ENCODE assay signal across 8 cellular contexts in genomic region chr6:79536969-79537747, GRCh38. TPM values are rescaled to one million over a fixed set of nuclear protein-coding genes. Genes with fewer than 3 reads are reported as not detected.
DNase-seq lines count a peak whose midpoint lies in the region; ATAC-seq and TF ChIP-seq lines count a peak whose summit lies in the region.

TSS of gene LCA5 (minus strand) at chr6:79537430. CDS start at chr6:79518894, 18,536 bp downstream.

- no peak within 1 kb of the TSS for H3K27ac Mint-ChIP-seq in activated CD4-positive, alpha-beta T cell treated with anti-CD3 and anti-CD28 coated beads for 36 hours

- H3K36me3 Mint-ChIP-seq in activated CD4-positive, alpha-beta T cell treated with anti-CD3 and anti-CD28 coated beads for 36 hours (ENCODE audit: low read depth), result no peaks in the 10 kb centered on the region

- peak; percentile 89 for DNase-seq in AG09319 (ENCODE audit: extremely low read depth, low read depth)
- DNase-seq in NCI-H226, result peak; percentile 96
- peak; percentile 90 for DNase-seq in activated CD4-positive, alpha-beta T cell treated with anti-CD3 and anti-CD28 coated beads for 36 hours
- DNase-seq in coronary artery (ENCODE audit: low spot score), result peak; percentile 97
- peak; percentile 97 for DNase-seq in kidney tubule cell (ENCODE audit: low spot score)
- peak; percentile 72 to 74 for DNase-seq in stimulated activated CD4-positive, alpha-beta T cell treated with anti-CD3 and anti-CD28 coated beads, Interleukin-15, amount 100 ng/mL, for 48 hours (ENCODE audit: low read depth in 2 of 2)

- H3K9me3 Mint-ChIP-seq in activated CD4-positive, alpha-beta T cell treated with anti-CD3 and anti-CD28 coated beads for 36 hours (ENCODE audit: low read depth), result no peaks in the 10 kb centered on the region

- H3K27ac ChIP-seq in coronary artery, result peak within 1 kb of the TSS; percentile 94 to 97

- peak within 1 kb of the TSS; percentile 92 for H3K4me3 ChIP-seq in coronary artery

- ATAC-seq in GM19023 (IDR thresholded peaks at IDR 0.05; ENCODE audit: unreplicated experiment) (peak; percentile 100), HG03159 (IDR thresholded peaks at IDR 0.05; ENCODE audit: unreplicated experiment) (peak; percentile 100)
- peak; percentile 100 for ATAC-seq in activated CD4-positive, alpha-beta T cell treated with anti-CD3 and anti-CD28 coated beads for 36 hours

- POLR2A ChIA-PET in activated CD4-positive, alpha-beta T cell treated with anti-CD3 and anti-CD28 coated beads for 36 hours (lab: Charles Lee), result interaction anchor here (0.6 kb wide), 1 partner anchor 24 kb away, joined by 4 read pairs; no protein-coding TSS in a partner anchor

- H3K4me1 Mint-ChIP-seq in activated CD4-positive, alpha-beta T cell treated with anti-CD3 and anti-CD28 coated beads for 36 hours, result no peaks in the 10 kb centered on the region

- no peak within 1 kb of the TSS for H3K4me3 Mint-ChIP-seq in activated CD4-positive, alpha-beta T cell treated with anti-CD3 and anti-CD28 coated beads for 36 hours

- H3K27me3 Mint-ChIP-seq in activated CD4-positive, alpha-beta T cell treated with anti-CD3 and anti-CD28 coated beads for 36 hours, result peaks cover 8% of the 10 kb centered on the region

- intact Hi-C loops in activated CD4-positive, alpha-beta T cell treated with anti-CD3 and anti-CD28 coated beads for 36 hours (cut with DNase I, micrococcal nuclease), result loop anchor here (1.0 to 10.0 kb wide), 8 partner anchors 303 to 670 kb away; partner anchors contain the start of genes HMGN3 (in 2 of the 2), PHIP (in 2 of the 2), TTK (in 2 of the 2) and BCKDHB (in 1 of the 2)

- TF ChIP-seq CTCF in AG09319 (IDR thresholded peaks at IDR 0.05; ENCODE audit: low read depth, low read length), result no peak
- no peak for TF ChIP-seq CTCF in coronary artery (IDR thresholded peaks at IDR 0.05)

- CTCF ChIA-PET in activated CD4-positive, alpha-beta T cell treated with anti-CD3 and anti-CD28 coated beads for 36 hours (lab: Charles Lee), result interaction anchor here (0.8 to 1.4 kb wide), 3 partner anchors 13 to 32 kb away, joined by 3 to 5 read pairs (median 3); no protein-coding TSS in a partner anchor

RNA-seq across cellular contexts. Expression of gene LCA5, which starts in this region (rescaled TPM):
- under 1 TPM; 0.25 to 0.32 TPM for total RNA-seq in activated CD4-positive, alpha-beta T cell treated with anti-CD3 and anti-CD28 coated beads for 36 hours

Comparison
In these comparisons a context has a peak if more than half of its experiments do, and no peak if none do; other contexts are left out.
1. Peak in every context shown above with its lines: DNase-seq, ATAC-seq, H3K4me3 ChIP-seq and H3K27ac ChIP-seq.
2. Peak in DNase-seq and ATAC-seq in activated CD4-positive, alpha-beta T cell treated with anti-CD3 and anti-CD28 coated beads for 36 hours; RNA of the gene not detected or under 1 TPM.